Comparison of ENCODE assay signal across 8 cellular contexts in the genomic region with DNA sequence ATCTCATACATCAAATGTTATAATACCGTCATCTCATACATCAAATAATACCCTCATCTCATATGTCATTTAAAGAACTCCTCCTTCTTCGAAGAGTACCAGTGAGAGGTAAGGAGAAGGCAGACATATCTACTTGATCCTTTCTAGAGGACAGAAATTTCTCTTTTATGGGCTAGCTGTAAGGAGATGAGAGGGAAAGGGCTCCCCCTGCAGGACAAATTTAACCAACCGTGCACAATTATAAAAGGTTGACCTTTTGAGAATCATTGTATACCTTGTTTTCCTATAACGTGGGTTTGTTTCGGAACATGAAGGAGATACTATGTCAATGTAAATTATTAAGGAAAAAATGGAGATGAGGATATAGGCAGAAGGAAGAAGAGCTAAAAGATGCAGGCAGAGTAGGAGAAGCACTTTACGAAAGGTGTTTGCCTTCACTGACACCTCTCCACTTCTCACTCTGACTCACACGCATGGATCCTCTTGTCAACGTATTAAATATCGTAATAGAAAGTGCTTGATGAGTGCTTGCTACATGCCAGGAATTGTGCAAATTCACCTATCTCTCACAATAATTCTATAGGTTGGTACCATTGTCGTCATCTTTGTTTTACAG.
DNase-seq lines count a peak whose midpoint lies in the region; ATAC-seq, FAIRE-seq and TF ChIP-seq lines count a peak whose summit lies in the region.

No MANE protein-coding gene starts in this region.

- no peaks in the 10 kb centered on the region for H3K79me2 ChIP-seq in OCI-LY3 (ENCODE audit: low read length)

- no peaks in the 10 kb centered on the region for H3K9me3 ChIP-seq in OCI-LY3 (ENCODE audit: insufficient read depth, low read length)

- no peak overlapping the region for H3K4me3 ChIP-seq in OCI-LY3 (ENCODE audit: low read length)

- H3K4me1 Mint-ChIP-seq in endothelial cell (ENCODE audit: unreplicated experiment), result peaks cover 4% of the 10 kb centered on the region

- no peak overlapping the region for H3K4me3 Mint-ChIP-seq in endothelial cell (ENCODE audit: unreplicated experiment)

- peaks cover 18% of the 10 kb centered on the region for H3K27me3 ChIP-seq in OCI-LY3 (ENCODE audit: low read depth, low read length)

- H4K20me1 ChIP-seq in OCI-LY3 (ENCODE audit: insufficient read depth, low read length), result no peaks in the 10 kb centered on the region

- no peaks in the 10 kb centered on the region for H3K9me3 Mint-ChIP-seq in endothelial cell (ENCODE audit: unreplicated experiment)

- no peaks in the 10 kb centered on the region for H3K36me3 Mint-ChIP-seq in endothelial cell (ENCODE audit: low read depth, unreplicated experiment)

- DNase-seq in GM19239 (ENCODE audit: insufficient read length, low spot score) (peak; percentile 20), endothelial cell (ENCODE audit: low spot score) (peak; percentile 56), renal cortical epithelial cell (ENCODE audit: low read depth) (peak; percentile 67), NCI-H1048 (lab: John Stamatoyannopoulos, UW) (no peak)
- no peak for DNase-seq in activated naive CD4-positive, alpha-beta T cell (lab: John Stamatoyannopoulos, UW)

- H2AFZ ChIP-seq in OCI-LY3 (ENCODE audit: low read depth, low read length), result no peak overlapping the region

- no peak overlapping the region for H3K9ac ChIP-seq in OCI-LY3 (ENCODE audit: low read length)

- H3K4me1 ChIP-seq in OCI-LY3 (ENCODE audit: low read length), result peaks cover 4% of the 10 kb centered on the region; the same call in 1 of the 2 replicates

- no peaks in the 10 kb centered on the region for H3K36me3 ChIP-seq in OCI-LY3 (replicated peaks; ENCODE audit: low read depth, low read length)

- H3K27me3 Mint-ChIP-seq in endothelial cell (ENCODE audit: unreplicated experiment), result no peaks in the 10 kb centered on the region

- no peak overlapping the region for H3K27ac Mint-ChIP-seq in endothelial cell (ENCODE audit: unreplicated experiment)

- H3K27ac ChIP-seq in C4-2B (no peak overlapping the region), OCI-LY3 (ENCODE audit: low read length) (no peak overlapping the region)

- peak; percentile 66 for FAIRE-seq in GM19239 (lab: Jason Lieb, UNC)

- no peak for ATAC-seq in HG02981 (IDR thresholded peaks at IDR 0.05; ENCODE audit: unreplicated experiment)

- TF ChIP-seq CTCF in C4-2B (conservative IDR thresholded peaks at IDR 0.05) (peak; percentile 85), OCI-LY3 (IDR thresholded peaks at IDR 0.05; ENCODE audit: low read depth, low read length) (peak; percentile 83), endothelial cell (IDR thresholded peaks at IDR 0.05; ENCODE audit: unreplicated experiment) (peak; percentile 79)

- H3K4me2 ChIP-seq in OCI-LY3 (ENCODE audit: low read length), result peak overlapping the region; percentile 16; the same call in 1 of the 2 replicates

Comparison
In these comparisons a context has a peak if more than half of its experiments do, and no peak if none do; other contexts are left out.
1. DNase-seq: peak in GM19239 (single experiment), endothelial cell (single experiment) and renal cortical epithelial cell (single experiment); none in NCI-H1048 (single experiment) and activated naive CD4-positive, alpha-beta T cell (0 of 4).
2. Peak in every context shown above with its lines, with median percentiles within 50 percentile points of each other: CTCF ChIP-seq.